ENCODE assay signal across 17 cellular contexts in genomic region chr1:114336360-114336759, GRCh38.
"Had no signal": no experiment of that assay in that cellular context is flagged by ENCODE, and none has a peak within 500 bp of the region (broad histone marks: within the 10 kb centered on the region; RNA-seq: fewer than 3 reads in every experiment).

No MANE protein-coding gene starts in this region.

- DNase-seq: activated CD4-positive, alpha-beta T cell treated with anti-CD3 and anti-CD28 coated beads for 1 hour; activated CD4-positive, alpha-beta T cell treated with anti-CD3 and anti-CD28 coated beads, Interleukin-2, amount 50 U/mL, for 4 hours; activated naive CD4-positive, alpha-beta T cell treated with anti-CD3 and anti-CD28 coated beads for 36 hours; activated naive CD8-positive, alpha-beta T cell treated with anti-CD3 and anti-CD28 coated beads, Interleukin-2, amount 50 U/mL, for 24 hours; activated T-cell treated with anti-CD3 and anti-CD28 coated beads for 4 hours; aorta; effector memory CD4-positive, alpha-beta T cell; heart right ventricle; ovary; right lobe of liver; stimulated activated naive CD8-positive, alpha-beta T cell treated with anti-CD3 and anti-CD28 coated beads, Interleukin-15, amount 100 ng/mL, for 72 hours; T1000; upper lobe of left lung had no signal

- H3K4me3 ChIP-seq: gastroesophageal sphincter, heart right ventricle, lung, ovary, right lobe of liver, upper lobe of left lung had no signal

- H3K27ac ChIP-seq: gastroesophageal sphincter, heart right ventricle, ovary, right lobe of liver, upper lobe of left lung, VCaP had no signal

- H3K36me3 ChIP-seq: gastroesophageal sphincter, heart right ventricle, ovary, right lobe of liver, upper lobe of left lung had no signal

- H3K9me3 ChIP-seq: gastroesophageal sphincter, heart right ventricle, ovary, right lobe of liver, upper lobe of left lung had no signal

- H3K27me3 ChIP-seq: gastroesophageal sphincter, ovary, right lobe of liver, upper lobe of left lung had no signal

- FAIRE-seq: islet of Langerhans had no signal

- H3K4me1 ChIP-seq: gastroesophageal sphincter, heart right ventricle, right lobe of liver, upper lobe of left lung had no signal
